Comparison of ENCODE assay signal across 8 cellular contexts in the genomic region with DNA sequence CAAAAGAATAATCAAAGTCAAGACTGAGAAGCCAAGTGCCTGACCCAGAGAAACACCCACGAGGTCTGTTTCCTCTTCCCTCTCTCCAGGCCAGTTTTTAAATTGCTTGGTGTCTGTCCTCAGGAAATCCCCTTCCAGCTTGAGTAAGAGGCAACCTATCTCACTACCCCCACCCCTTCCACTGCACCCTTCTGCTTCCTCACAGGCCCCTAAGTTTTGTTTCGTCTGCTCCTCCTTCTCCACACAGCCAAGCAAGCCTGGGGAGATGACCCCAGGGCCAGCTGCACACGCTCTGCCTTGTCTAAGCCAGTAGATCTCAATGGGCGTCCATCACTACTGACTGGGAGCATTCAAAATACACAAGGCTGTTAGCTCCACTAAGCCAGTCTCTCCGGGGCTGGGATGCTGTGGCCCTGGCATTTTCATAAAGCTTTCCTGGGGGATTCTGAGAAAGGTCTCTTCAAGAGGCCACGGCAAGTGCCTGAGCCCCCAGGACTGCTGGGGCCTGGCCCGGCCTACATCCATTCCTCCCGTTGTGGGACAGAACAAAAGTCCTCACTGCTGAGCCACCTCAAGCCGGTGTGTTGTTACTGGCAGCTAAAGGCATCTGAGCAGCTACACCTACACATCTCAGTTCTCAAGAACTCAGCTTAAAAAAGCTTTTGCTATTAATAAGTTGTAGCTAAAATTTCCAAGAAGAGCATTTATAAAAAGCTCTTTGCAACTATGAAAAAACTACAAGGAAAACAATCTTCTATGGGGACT. TPM values are rescaled to one million over a fixed set of nuclear protein-coding genes. Genes with fewer than 3 reads are reported as not detected.
DNase-seq lines count a peak whose midpoint lies in the region; ATAC-seq and TF ChIP-seq lines count a peak whose summit lies in the region.

No MANE protein-coding gene starts in this region.

- no peaks in the 10 kb centered on the region for H3K27me3 ChIP-seq in MM.1S (replicated peaks; ENCODE audit: insufficient read depth, low read length)

- no peaks in the 10 kb centered on the region for H3K9me3 Mint-ChIP-seq in activated naive CD8-positive, alpha-beta T cell (ENCODE audit: low read depth)
- no peaks in the 10 kb centered on the region for H3K9me3 Mint-ChIP-seq in natural killer cell

- H3K4me1 ChIP-seq in MM.1S (ENCODE audit: low read length) = no peaks in the 10 kb centered on the region

- H3K27ac Mint-ChIP-seq in activated naive CD8-positive, alpha-beta T cell = peak overlapping the region; percentile 93
- peak overlapping the region; percentile 58 to 81 for H3K27ac Mint-ChIP-seq in natural killer cell

- H3K4me1 Mint-ChIP-seq in activated naive CD8-positive, alpha-beta T cell (ENCODE audit: low read depth) = peaks cover 40% of the 10 kb centered on the region
- peaks cover 9 to 34% of the 10 kb centered on the region in 2 donors for H3K4me1 Mint-ChIP-seq in natural killer cell

- no peak overlapping the region for H3K27ac ChIP-seq in MM.1S (ENCODE audit: low read length)

- intact Hi-C loops in natural killer cell (cut with micrococcal nuclease) = no loop called here

- peaks cover 7% of the 10 kb centered on the region for H3K36me3 Mint-ChIP-seq in activated naive CD8-positive, alpha-beta T cell
- H3K36me3 Mint-ChIP-seq in natural killer cell = no peaks in the 10 kb centered on the region

- peak; percentile 84 for DNase-seq in GM10266 (ENCODE audit: extremely low spot score)
- DNase-seq in natural killer cell = no peak
- DNase-seq in iPS-NIHi7 (ENCODE audit: extremely low spot score) = no peak
- no peak for DNase-seq in MM.1S

- no peak overlapping the region for H3K4me2 ChIP-seq in MM.1S (ENCODE audit: low read depth, low read length)

- peaks cover 6% of the 10 kb centered on the region; the same call in 1 of the 2 replicates for H4K20me1 ChIP-seq in MM.1S (ENCODE audit: insufficient read depth, low read length)

- no peak for TF ChIP-seq CTCF in GM10266 (IDR thresholded peaks at IDR 0.05; ENCODE audit: control insufficient read depth, insufficient read depth, low read depth, missing control alignments)
- no peak for TF ChIP-seq CTCF in natural killer cell (IDR thresholded peaks at IDR 0.05)
- no peak for TF ChIP-seq CTCF in MM.1S (IDR thresholded peaks at IDR 0.05; ENCODE audit: low read length)

- ATAC-seq in HG03159 (IDR thresholded peaks at IDR 0.05; ENCODE audit: unreplicated experiment) (peak; percentile 44), natural killer cell (peak in 2 of 3 donors; percentile 24 to 49), HG02973 (IDR thresholded peaks at IDR 0.05; ENCODE audit: unreplicated experiment) (no peak), GM18873 (IDR thresholded peaks at IDR 0.05; ENCODE audit: low FRiP score, unreplicated experiment) (no peak)

- peak overlapping the region; percentile 68 for H3K4me3 Mint-ChIP-seq in activated naive CD8-positive, alpha-beta T cell
- H3K4me3 Mint-ChIP-seq in natural killer cell = no peak overlapping the region

- H2AFZ ChIP-seq in MM.1S (ENCODE audit: low read length) = no peak overlapping the region

- H3K79me2 ChIP-seq in MM.1S (ENCODE audit: low read length) = peaks cover 79% of the 10 kb centered on the region

- no peaks in the 10 kb centered on the region for H3K9me3 ChIP-seq in MM.1S (replicated peaks; ENCODE audit: insufficient read depth, low read length)

- H3F3A ChIP-seq in MM.1S (ENCODE audit: insufficient read depth, low read length) = no peaks in the 10 kb centered on the region; the same call in 1 of the 2 replicates

- no peak overlapping the region for H3K9ac ChIP-seq in MM.1S (ENCODE audit: low read length)

- H3K27me3 Mint-ChIP-seq in activated naive CD8-positive, alpha-beta T cell = no peaks in the 10 kb centered on the region
- H3K27me3 Mint-ChIP-seq in natural killer cell (ENCODE audit: low read depth in 2 of 2) = no peaks in the 10 kb centered on the region

- H3K36me3 ChIP-seq in MM.1S (replicated peaks; ENCODE audit: insufficient read depth, low read length) = peaks cover 16% of the 10 kb centered on the region; the same call in 1 of the 2 replicates

- no peaks in the 10 kb centered on the region for H3K9me2 ChIP-seq in MM.1S (replicated peaks; ENCODE audit: insufficient read depth, low read length)

- no peak overlapping the region for H3K4me3 ChIP-seq in MM.1S (ENCODE audit: low read length)

RNA-seq across cellular contexts. Expression of a gene that starts 14.9 kb away (rescaled TPM):
- total RNA-seq in natural killer cell = 1 to 10 TPM; 3.0 to 3.8 (median 3.4) TPM

RNA-seq across cellular contexts. Expression of a gene that starts 17.4 kb away (rescaled TPM):
- 10 to 100 TPM; 11.7 to 15.4 (median 14.2) TPM for total RNA-seq in natural killer cell

RNA-seq across cellular contexts. Expression of a gene that starts 17.7 kb away (rescaled TPM):
- total RNA-seq in natural killer cell = 10 to 100 TPM; 34.2 to 57.4 (median 40.9) TPM

RNA-seq across cellular contexts. Expression of a gene that starts 34.1 kb away (rescaled TPM):
- total RNA-seq in natural killer cell = 10 to 100 TPM; 45.8 to 59.7 (median 54.4) TPM

RNA-seq across cellular contexts. Expression of a gene that starts 34.4 kb away (rescaled TPM):
- 10 to 100 TPM; 12.8 to 17.8 (median 16.1) TPM for total RNA-seq in natural killer cell

Comparison
In these comparisons a context has a peak if more than half of its experiments do, and no peak if none do; other contexts are left out.
1. ATAC-seq: peak in HG03159 (single experiment) and natural killer cell (2 of 3); none in HG02973 (single experiment) and GM18873 (single experiment).